Comparison of ENCODE assay signal across 8 cellular contexts in genomic region chr20:31951203-31951529, GRCh38. TPM values are rescaled to one million over a fixed set of nuclear protein-coding genes. Genes with fewer than 3 reads are reported as not detected.
A peak's percentile ranks its signal among the peaks of the same experiment; 100 is the strongest.
DNase-seq lines count a peak whose midpoint lies in the region; ATAC-seq and TF ChIP-seq lines count a peak whose summit lies in the region.

No MANE protein-coding gene starts in this region.

- no peak overlapping the region for H2AFZ ChIP-seq in Karpas-422 (ENCODE audit: low read length)

- peak overlapping the region; percentile 3; the same call in 1 of the 2 replicates for H3K27ac ChIP-seq in Karpas-422 (ENCODE audit: low read length)
- H3K27ac ChIP-seq in naive thymus-derived CD4-positive, alpha-beta T cell (ENCODE audit: low read depth, low read length) = peak overlapping the region; percentile 76

- peaks cover 11% of the 10 kb centered on the region for H3K4me1 ChIP-seq in Karpas-422 (ENCODE audit: low read length)
- H3K4me1 ChIP-seq in naive thymus-derived CD4-positive, alpha-beta T cell (ENCODE audit: control insufficient read depth in 2 of 2, insufficient read depth in 2 of 2, low read length in 2 of 2) = peaks cover 6 to 12% of the 10 kb centered on the region in 2 donors

- 0 out of 2 replicates have a peak, but pooled peaks cover 2% of the 10 kb centered on the region for H3K27me3 ChIP-seq in Karpas-422 (ENCODE audit: low read length)
- H3K27me3 ChIP-seq in naive thymus-derived CD4-positive, alpha-beta T cell (ENCODE audit: control insufficient read depth in 2 of 2, insufficient read depth in 2 of 2, low read length in 2 of 2) = no peaks in the 10 kb centered on the region

- peak overlapping the region; percentile 92 for H3K27ac Mint-ChIP-seq in dendritic cell treated with granulocyte-macrophage colony-stimulating factor and Interleukin-4, amounts not matched to agents 40 ng/mL and 50 ng/mL, for 4 days
- H3K27ac Mint-ChIP-seq in naive thymus-derived CD4-positive, alpha-beta T cell = peak overlapping the region; percentile 88 to 99 (median 96)

- H3K4me1 Mint-ChIP-seq in dendritic cell treated with granulocyte-macrophage colony-stimulating factor and Interleukin-4, amounts not matched to agents 40 ng/mL and 50 ng/mL, for 4 days (ENCODE audit: low read depth) = peaks cover 36% of the 10 kb centered on the region
- peaks cover 17 to 37% (median 35%) of the 10 kb centered on the region in 7 donors for H3K4me1 Mint-ChIP-seq in naive thymus-derived CD4-positive, alpha-beta T cell

- peaks cover 19% of the 10 kb centered on the region for H3K27me3 Mint-ChIP-seq in dendritic cell treated with granulocyte-macrophage colony-stimulating factor and Interleukin-4, amounts not matched to agents 40 ng/mL and 50 ng/mL, for 4 days
- peaks cover 4 to 10% (median 10%) of the 10 kb centered on the region in 5 donors for H3K27me3 Mint-ChIP-seq in naive thymus-derived CD4-positive, alpha-beta T cell

- peaks cover 51% of the 10 kb centered on the region for H3K36me3 Mint-ChIP-seq in dendritic cell treated with granulocyte-macrophage colony-stimulating factor and Interleukin-4, amounts not matched to agents 40 ng/mL and 50 ng/mL, for 4 days (ENCODE audit: low read depth)
- peaks cover 3 to 24% (median 22%) of the 10 kb centered on the region in 5 donors for H3K36me3 Mint-ChIP-seq in naive thymus-derived CD4-positive, alpha-beta T cell

- no peak for TF ChIP-seq CTCF in AG09309 (IDR thresholded peaks at IDR 0.05; ENCODE audit: control insufficient read depth, insufficient read depth, low read depth, low read length, missing control alignments)

- POLR2A ChIA-PET in naive thymus-derived CD4-positive, alpha-beta T cell (lab: Charles Lee) = interaction anchor here (0.9 to 1.3 kb wide), 3 partner anchors 9 to 99 kb away, joined by 3 to 4 read pairs (median 3); no protein-coding TSS in a partner anchor

- H4K20me1 ChIP-seq in Karpas-422 (ENCODE audit: insufficient read depth, low read depth, low read length) = peaks cover 13% of the 10 kb centered on the region; the same call in 1 of the 2 replicates

- peak overlapping the region; percentile 93 for H3K9ac ChIP-seq in Karpas-422 (ENCODE audit: low read length)

- intact Hi-C loops in dendritic cell treated with granulocyte-macrophage colony-stimulating factor and Interleukin-4, amounts not matched to agents 40 ng/mL and 50 ng/mL, for 4 days (cut with micrococcal nuclease) = no loop called here
- intact Hi-C loops in naive thymus-derived CD4-positive, alpha-beta T cell (cut with micrococcal nuclease) = no loop called here

- peaks cover 11% of the 10 kb centered on the region for H3K9me3 Mint-ChIP-seq in dendritic cell treated with granulocyte-macrophage colony-stimulating factor and Interleukin-4, amounts not matched to agents 40 ng/mL and 50 ng/mL, for 4 days
- peaks cover 0 to 5% (median 0%) of the 10 kb centered on the region in 11 donors for H3K9me3 Mint-ChIP-seq in naive thymus-derived CD4-positive, alpha-beta T cell

- H3K9me3 ChIP-seq in Karpas-422 (ENCODE audit: low read length) = peaks cover 7% of the 10 kb centered on the region; the same call in 1 of the 2 replicates
- H3K9me3 ChIP-seq in naive thymus-derived CD4-positive, alpha-beta T cell (ENCODE audit: control insufficient read depth in 2 of 3, low read length in 3 of 3) = peaks cover 0 to 5% (median 0%) of the 10 kb centered on the region in 3 experiments

- no peaks in the 10 kb centered on the region for H3K9me2 ChIP-seq in Karpas-422 (replicated peaks; ENCODE audit: insufficient read depth, low read length)

- peaks cover 39% of the 10 kb centered on the region for H3K36me3 ChIP-seq in Karpas-422 (ENCODE audit: insufficient read depth, low read length)
- peaks cover 14 to 41% (median 15%) of the 10 kb centered on the region in 3 experiments for H3K36me3 ChIP-seq in naive thymus-derived CD4-positive, alpha-beta T cell (ENCODE audit: control insufficient read depth in 2 of 3, insufficient read depth in 3 of 3, low read length in 3 of 3)

- DNase-seq in AG09309 (ENCODE audit: low read depth) (no peak), Karpas-422 (no peak), RPMI8226 (no peak), occipital lobe (lab: John Stamatoyannopoulos, UW) (no peak), NCI-H1694 treated with DMSO at 0.1 percent for 48 hours (lab: John Stamatoyannopoulos, UW) (no peak)
- peak in 1 of 9 donors; percentile 7 for DNase-seq in naive thymus-derived CD4-positive, alpha-beta T cell

- peak overlapping the region; percentile 97 for H3K4me3 ChIP-seq in AG09309 (ENCODE audit: control insufficient read depth, low read depth, low read length)
- peak overlapping the region; percentile 76 for H3K4me3 ChIP-seq in Karpas-422 (ENCODE audit: low read length)
- peak overlapping the region; percentile 90 for H3K4me3 ChIP-seq in naive thymus-derived CD4-positive, alpha-beta T cell (ENCODE audit: low read length)

- H3K4me3 Mint-ChIP-seq in dendritic cell treated with granulocyte-macrophage colony-stimulating factor and Interleukin-4, amounts not matched to agents 40 ng/mL and 50 ng/mL, for 4 days = peak overlapping the region; percentile 93
- peak overlapping the region; percentile 90 to 100 (median 98) for H3K4me3 Mint-ChIP-seq in naive thymus-derived CD4-positive, alpha-beta T cell

- CTCF ChIA-PET in naive thymus-derived CD4-positive, alpha-beta T cell (lab: Charles Lee) = interaction anchor here (0.7 to 3.1 kb wide), 6 partner anchors 9 to 128 kb away, joined by 3 to 11 read pairs (median 4); no protein-coding TSS in a partner anchor

- peaks cover 36% of the 10 kb centered on the region for H3K79me2 ChIP-seq in Karpas-422 (ENCODE audit: low read length)

- H3K4me2 ChIP-seq in Karpas-422 (ENCODE audit: low read depth, low read length, poor library complexity, severe bottlenecking) = peak overlapping the region; percentile 91

- no peak for ATAC-seq in naive thymus-derived CD4-positive, alpha-beta T cell
- ATAC-seq in HG03025 (IDR thresholded peaks at IDR 0.05; ENCODE audit: low FRiP score, unreplicated experiment) = no peak

RNA-seq across cellular contexts. Expression of gene PDRG1, which starts 0.7 kb away (rescaled TPM):
- 5.7 and 10.7 TPM in 2 replicates for total RNA-seq in Karpas-422 (2014; rRNA removed; shearing (Covaris generic); ENCODE audit: low replicate concordance)
- total RNA-seq in naive thymus-derived CD4-positive, alpha-beta T cell = 10 to 100 TPM in 3 of 5 experiments, 1 to 10 TPM in 2; 7.5 to 13.6 (median 11.4) TPM
- polyA plus RNA-seq in naive thymus-derived CD4-positive, alpha-beta T cell = 10 to 100 TPM; 13.8 to 25.0 TPM
- total RNA-seq in occipital lobe = 4.1 TPM

RNA-seq across cellular contexts. Expression of gene XKR7, which starts 16.8 kb away (rescaled TPM):
- total RNA-seq in Karpas-422 (2014; rRNA removed; shearing (Covaris generic); ENCODE audit: low replicate concordance) = under 0.01 TPM in 1 of 2 replicates, not detected in the other
- total RNA-seq in naive thymus-derived CD4-positive, alpha-beta T cell = under 1 TPM in 1 of 5 experiments, not detected in 4; 0.05 TPM
- not detected for polyA plus RNA-seq in naive thymus-derived CD4-positive, alpha-beta T cell
- total RNA-seq in occipital lobe = 12.6 TPM

RNA-seq across cellular contexts. Expression of gene CCM2L, which starts 59.1 kb away (rescaled TPM):
- total RNA-seq in Karpas-422 (2014; rRNA removed; shearing (Covaris generic); ENCODE audit: low replicate concordance) = 0.36 and 0.78 TPM in 2 replicates
- total RNA-seq in naive thymus-derived CD4-positive, alpha-beta T cell = not detected
- not detected for polyA plus RNA-seq in naive thymus-derived CD4-positive, alpha-beta T cell
- 2.0 TPM for total RNA-seq in occipital lobe

Comparison
In these comparisons a context has a peak if more than half of its experiments do, and no peak if none do; other contexts are left out.
1. RNA of gene XKR7, which starts 16.8 kb away (total RNA-seq): 12.6 TPM in occipital lobe (single experiment); under 0.01 TPM in Karpas-422 and 0.05 TPM in naive thymus-derived CD4-positive, alpha-beta T cell; every median in the first group is over 10 times any median in the second.
2. Peak in every context shown above with its lines, with median percentiles within 50 percentile points of each other: H3K4me3 ChIP-seq.